ENCODE assay signal across 18 cellular contexts in genomic region chr16:67571981-67572431, GRCh38. TPM values are rescaled to one million over a fixed set of nuclear protein-coding genes. Genes with fewer than 3 reads are reported as not detected.
DNase-seq lines count a peak whose midpoint lies in the region; ATAC-seq and TF ChIP-seq lines count a peak whose summit lies in the region.
"Had no signal": no experiment of that assay in that cellular context is flagged by ENCODE, and none has a peak within 500 bp of the region (broad histone marks: within the 10 kb centered on the region; RNA-seq: fewer than 3 reads in every experiment).

No MANE protein-coding gene starts in this region.

- POLR2A ChIA-PET in PC-9 (lab: Charles Lee; ENCODE audit: unreplicated experiment): no interaction called here

- DNase-seq in AG20443 (ENCODE audit: low spot score) (peak; percentile 59), PC-9 (no peak), cardiac fibroblast (ENCODE audit: low read depth in 2 of 2) (peak; percentile 52 to 71), omental fat pad (ENCODE audit: low spot score) (no peak), SHP77 treated with DMSO at 0.1 percent for 48 hours (lab: John Stamatoyannopoulos, UW) (no peak), GOT3 (lab: John Stamatoyannopoulos, UW) (no peak), posterior vena cava (ENCODE audit: low spot score) (no peak)
- DNase-seq: activated CD8-positive, alpha-beta memory T cell treated with anti-CD3 and anti-CD28 coated beads, Interleukin-2, amount 10 ng/mL, durations not matched to agents 7 days and 5 days; activated gamma-delta T cell treated with Interleukin-2 at 50 U/mL for 16 hours; C1 segment of cervical spinal cord; effector CD4-positive, alpha-beta T cell; gastrocnemius medialis; NCI-H1105 treated with DMSO at 0.1 percent for 48 hours; small intestine; stimulated activated naive B cell treated with anti-CD40 and anti-IgM and Interleukin-4, amounts not matched to agents 10 μg/mL and 1 μg/mL and 100 μg/mL, for 72 hours; SW 1271 had no signal

- no peaks in the 10 kb centered on the region for H3K9me2 ChIP-seq in PC-9 (ENCODE audit: insufficient read depth)

- peaks cover 24% of the 10 kb centered on the region for H3K36me3 ChIP-seq in PC-9 (ENCODE audit: low read depth)

- H3K4me1 ChIP-seq in PC-9 (replicated peaks; ENCODE audit: insufficient read depth): no peaks in the 10 kb centered on the region

- intact Hi-C loops in PC-9 (cut with micrococcal nuclease; ENCODE audit: unreplicated experiment) (no loop called here), posterior vena cava (cut with DNase I) (loop anchor here in 1 of 2 donors (10.0 kb wide), 1 partner anchor 73 kb away; the partner anchor contains the start of gene CARMIL2)

- no peak overlapping the region for H3K4me2 ChIP-seq in PC-9

- ATAC-seq in omental fat pad (ENCODE audit: low FRiP score) (peak; percentile 67), GM21786 (IDR thresholded peaks at IDR 0.05; ENCODE audit: unreplicated experiment) (no peak)
- ATAC-seq: activated CD8-positive, alpha-beta memory T cell treated with anti-CD3 and anti-CD28 coated beads, Interleukin-2, amount 10 ng/mL, durations not matched to agents 7 days and 5 days; gastrocnemius medialis; stimulated activated naive B cell treated with anti-CD40 and anti-IgM and Interleukin-4, amounts not matched to agents 10 μg/mL and 1 μg/mL and 100 μg/mL, for 72 hours; WTC11 had no signal

- H3K79me2 ChIP-seq in PC-9 (ENCODE audit: low read depth): peaks cover 83% of the 10 kb centered on the region

- H4K20me1 ChIP-seq in PC-9 (ENCODE audit: insufficient read depth): peaks cover 8% of the 10 kb centered on the region

- CTCF ChIA-PET in PC-9 (lab: Charles Lee): interaction anchor here (0.6 kb wide), 1 partner anchor 40 kb away, joined by 6 read pairs; no protein-coding TSS in a partner anchor

- no peaks in the 10 kb centered on the region for H3K9me3 ChIP-seq in PC-9 (ENCODE audit: insufficient read depth, low read depth)
- H3K9me3 ChIP-seq: gastrocnemius medialis had no signal

- no TSS peak for BruUV-seq in PC-9 (replicated peaks; lab: Mats Ljungman, UMichigan)

- no peak overlapping the region for H2AFZ ChIP-seq in PC-9

- H3K27me3 ChIP-seq in PC-9 (ENCODE audit: insufficient read depth, low read depth): no peaks in the 10 kb centered on the region
- H3K27me3 ChIP-seq: gastrocnemius medialis had no signal

- no peak overlapping the region for H3K4me3 ChIP-seq in PC-9
- H3K4me3 ChIP-seq in cardiac fibroblast (replicated peaks in 1 of 2; ENCODE audit: low read depth in 2 of 2, low read length in 2 of 2): no peak overlapping the region
- H3K4me3 ChIP-seq: gastrocnemius medialis had no signal

- peak overlapping the region; percentile 33; the same call in 1 of the 2 replicates for H3K27ac ChIP-seq in PC-9
- H3K27ac ChIP-seq: gastrocnemius medialis had no signal

- peaks cover 15% of the 10 kb centered on the region; the same call in 1 of the 2 replicates for H3F3A ChIP-seq in PC-9 (ENCODE audit: insufficient read depth, low read depth)

- TF ChIP-seq CTCF in PC-9 (conservative IDR thresholded peaks at IDR 0.05): no peak
- no peak for TF ChIP-seq CTCF in cardiac fibroblast (IDR thresholded peaks at IDR 0.05; ENCODE audit: low read depth, low read length)
- TF ChIP-seq CTCF in omental fat pad (IDR thresholded peaks at IDR 0.05): no peak

RNA-seq across cellular contexts. Expression of gene CTCF, which starts 9.7 kb away (rescaled TPM):
- total RNA-seq in PC-9 (2021) (35.3 and 39.0 TPM in 2 replicates), omental fat pad (10 to 100 TPM; 24.2 to 42.9 (median 28.2) TPM), posterior vena cava (10 to 100 TPM; 27.6 to 27.8 TPM)

RNA-seq across cellular contexts. Expression of gene RIPOR1, which starts 43.4 kb away (rescaled TPM):
- total RNA-seq in PC-9 (2021) (76.7 and 113 TPM in 2 replicates), omental fat pad (10 to 100 TPM; 27.4 to 91.1 (median 64.8) TPM), posterior vena cava (100 to 1,000 TPM in 1 of 2 donors, 10 to 100 TPM in 1; 92.5 to 123 TPM)

Comparison
In these comparisons a context has a peak if more than half of its experiments do, and no peak if none do; other contexts are left out.
1. DNase-seq: peak in AG20443 (single experiment) and cardiac fibroblast (2 of 2); none in PC-9 (0 of 2), omental fat pad (single experiment), SHP77 treated with DMSO at 0.1 percent for 48 hours (single experiment), GOT3 (single experiment) and posterior vena cava (single experiment).